Comparison of ENCODE assay signal across 23 cellular contexts in the genomic region with DNA sequence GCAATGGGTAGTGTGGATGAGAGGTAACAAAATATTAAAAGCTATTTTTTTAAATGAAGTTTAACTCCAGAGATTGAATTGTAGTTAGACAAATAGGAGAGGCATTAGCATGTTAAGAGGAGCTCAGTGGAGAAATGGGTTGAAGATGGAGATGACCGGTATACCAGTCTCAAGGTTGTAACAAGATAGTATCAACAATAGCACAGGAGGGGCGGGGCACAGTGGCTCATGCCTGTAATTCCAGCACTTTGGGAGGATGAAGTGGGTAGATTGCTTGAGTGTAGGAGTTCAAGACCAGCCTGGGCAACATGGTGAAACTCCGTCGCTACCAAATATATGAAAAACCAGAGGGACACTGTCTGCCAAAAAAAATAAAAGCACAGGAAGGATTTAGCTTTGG. TPM values are rescaled to one million over a fixed set of nuclear protein-coding genes. Genes with fewer than 3 reads are reported as not detected.
A peak's percentile ranks its signal among the peaks of the same experiment; 100 is the strongest.
DNase-seq lines count a peak whose midpoint lies in the region; ATAC-seq, FAIRE-seq and TF ChIP-seq lines count a peak whose summit lies in the region.
"Had no signal": no experiment of that assay in that cellular context is flagged by ENCODE, and none has a peak within 500 bp of the region (broad histone marks: within the 10 kb centered on the region; RNA-seq: fewer than 3 reads in every experiment).

No MANE protein-coding gene starts in this region.

- TF ChIP-seq POLR2A in HepG2 (IDR thresholded peaks at IDR 0.05; ENCODE audit: insufficient read depth in 1 of 2, low read depth in 2 of 2, low read length in 2 of 2) = no peak

- peaks cover 55% of the 10 kb centered on the region for H3K36me3 Mint-ChIP-seq in Calu3 (ENCODE audit: insufficient read depth, unreplicated experiment)
- peaks cover 16% of the 10 kb centered on the region for H3K36me3 Mint-ChIP-seq in activated naive CD8-positive, alpha-beta T cell

- BruUV-seq in Calu3 (replicated peaks; lab: Mats Ljungman, UMichigan) (no TSS peak), HepG2 (replicated peaks; lab: Mats Ljungman, UMichigan) (no TSS peak)

- H3K27ac Mint-ChIP-seq in Calu3 (ENCODE audit: unreplicated experiment) = peak overlapping the region; percentile 3
- peak overlapping the region; percentile 35 for H3K27ac Mint-ChIP-seq in activated naive CD8-positive, alpha-beta T cell
- H3K27ac Mint-ChIP-seq: activated T-helper 17 cell treated with anti-CD3 and anti-CD28 coated beads, Interleukin-2, amount 50 U/mL, for 72 hours had no signal

- no peak for FAIRE-seq in HepG2 (lab: Jason Lieb, UNC)

- H3K4me3 ChIP-seq in HepG2 (replicated peaks in 1 of 3; ENCODE audit: insufficient read depth in 1 of 3, low read depth in 2 of 3, low read length in 3 of 3) = no peak overlapping the region
- H3K4me3 ChIP-seq in ascending aorta = no peak overlapping the region
- H3K4me3 ChIP-seq: dorsolateral prefrontal cortex, esophagus muscularis mucosa, SJSA1, spleen, vagina had no signal

- TF ChIP-seq CTCF in 22Rv1 (IDR thresholded peaks at IDR 0.05) (no peak), Calu3 (IDR thresholded peaks at IDR 0.05; ENCODE audit: unreplicated experiment) (no peak), HepG2 (CRISPR knock-in tag; IDR thresholded peaks at IDR 0.05) (no peak), ascending aorta (IDR thresholded peaks at IDR 0.05) (no peak)

- H3K27ac ChIP-seq in 22Rv1 (peak overlapping the region; percentile 2; the same call in 1 of the 2 replicates), HepG2 (ENCODE audit: extremely low read length, insufficient read depth, low read length) (no peak overlapping the region), ascending aorta (no peak overlapping the region)
- H3K27ac ChIP-seq: dorsolateral prefrontal cortex, esophagus muscularis mucosa, KMS-11, SJSA1, vagina had no signal

- H3K9me3 ChIP-seq in HepG2 (ENCODE audit: low read length) (no peaks in the 10 kb centered on the region), ascending aorta (no peaks in the 10 kb centered on the region)
- H3K9me3 ChIP-seq: esophagus muscularis mucosa, SJSA1, spleen, vagina had no signal

- H3K4me1 Mint-ChIP-seq in Calu3 (ENCODE audit: low read depth, unreplicated experiment) = peaks cover 3% of the 10 kb centered on the region
- H3K4me1 Mint-ChIP-seq in activated naive CD8-positive, alpha-beta T cell (ENCODE audit: low read depth) = peaks cover 21% of the 10 kb centered on the region

- H3K4me1 ChIP-seq in HepG2 (ENCODE audit: insufficient read depth, low read length) (peaks cover 9% of the 10 kb centered on the region), ascending aorta (peaks cover 0 to 6% of the 10 kb centered on the region in 2 donors)
- H3K4me1 ChIP-seq: SJSA1 had no signal

- WGBS in HepG2 (ENCODE audit: low lambda C conversion rate) = 98% methylated on average over 4 of the region's 4 CpGs

- CTCF ChIA-PET in Calu3 (lab: Charles Lee) (no interaction called here), HepG2 (lab: Yijun Ruan, JAX; ENCODE audit: low intra/inter-chr PET ratio, low total read pairs) (no interaction called here)

- TF ChIP-seq RAD21 in HepG2 (CRISPR knock-in tag; IDR thresholded peaks at IDR 0.05) = no peak

- POLR2A ChIA-PET in HepG2 (lab: Yijun Ruan, JAX) = interaction anchor here (1.2 to 1.9 kb wide), 3 partner anchors 30 to 287 kb away, joined by 4 to 8 read pairs (median 5); a partner anchor contains a TSS

- H3K4me2 ChIP-seq in HepG2 (ENCODE audit: low read depth, low read length) = no peak overlapping the region
- H3K4me2 ChIP-seq: KMS-11 had no signal

- intact Hi-C loops in Calu3 (cut with micrococcal nuclease; ENCODE audit: unreplicated experiment) (no loop called here), HepG2 (cut with micrococcal nuclease; ENCODE audit: unreplicated experiment) (no loop called here), ascending aorta (cut with DNase I) (no loop called here)

- no peak overlapping the region for H2AFZ ChIP-seq in HepG2 (ENCODE audit: low read length)

- ATAC-seq in HepG2 (peak; percentile 35; the same call in 2 of the 3 replicates), GM21367 (IDR thresholded peaks at IDR 0.05; ENCODE audit: unreplicated experiment) (no peak), HG02840 (IDR thresholded peaks at IDR 0.05; ENCODE audit: low FRiP score, unreplicated experiment) (no peak)
- ATAC-seq: activated T-helper 17 cell treated with anti-CD3 and anti-CD28 coated beads, Interleukin-2, amount 50 U/mL, for 72 hours had no signal

- H3K9ac ChIP-seq in HepG2 (ENCODE audit: insufficient read depth, low read depth, low read length) = no peak overlapping the region
- H3K9ac ChIP-seq: KMS-11 had no signal

- H3K9me3 Mint-ChIP-seq in Calu3 (ENCODE audit: low read depth, unreplicated experiment) = no peaks in the 10 kb centered on the region
- H3K9me3 Mint-ChIP-seq in activated naive CD8-positive, alpha-beta T cell (ENCODE audit: low read depth) = no peaks in the 10 kb centered on the region
- H3K9me3 Mint-ChIP-seq: activated T-helper 17 cell treated with anti-CD3 and anti-CD28 coated beads, Interleukin-2, amount 50 U/mL, for 72 hours had no signal

- no peak overlapping the region for H3K4me3 Mint-ChIP-seq in Calu3 (ENCODE audit: low read depth, unreplicated experiment)
- H3K4me3 Mint-ChIP-seq in activated naive CD8-positive, alpha-beta T cell = no peak overlapping the region
- H3K4me3 Mint-ChIP-seq: activated T-helper 17 cell treated with anti-CD3 and anti-CD28 coated beads, Interleukin-2, amount 50 U/mL, for 72 hours had no signal

- H3K27me3 ChIP-seq in HepG2 (ENCODE audit: control insufficient read depth in 1 of 2, insufficient read depth in 2 of 2, low read length in 2 of 2) (no peaks in the 10 kb centered on the region), ascending aorta (no peaks in the 10 kb centered on the region)
- H3K27me3 ChIP-seq: dorsolateral prefrontal cortex, esophagus muscularis mucosa, SJSA1, spleen, vagina had no signal

- H4K20me1 ChIP-seq in HepG2 (ENCODE audit: insufficient read depth, low read length) = no peaks in the 10 kb centered on the region

- peaks cover 3 to 36% of the 10 kb centered on the region in 2 experiments; a peak in 4 of 5 replicates for H3K36me3 ChIP-seq in HepG2 (replicated peaks in 1 of 2; ENCODE audit: control insufficient read depth in 1 of 2, insufficient read depth in 2 of 2, low read length in 2 of 2)
- peaks cover 56 to 71% of the 10 kb centered on the region in 2 donors for H3K36me3 ChIP-seq in ascending aorta

- DNase-seq in Calu3 (no peak), HepG2 (ENCODE audit: low spot score) (no peak), SIG-M5 treated with dmso at 0.1 percent for 504 hours (lab: John Stamatoyannopoulos, UW; ENCODE audit: unreplicated experiment) (no peak), ascending aorta (ENCODE audit: low spot score in 2 of 2) (no peak)
- DNase-seq: activated CD4-positive, CD25-positive, alpha-beta regulatory T cell; amygdala; dorsolateral prefrontal cortex; midbrain; NCI-H2081; NCI-H510A; retina; spleen; stimulated activated CD4-positive, alpha-beta T cell treated with anti-CD3 and anti-CD28 coated beads, Interleukin-4, amount 100 ng/mL, for 4 hours; substantia nigra had no signal

- TF ChIP-seq EP300 in HepG2 (IDR thresholded peaks at IDR 0.05; ENCODE audit: low read depth in 2 of 2, low read length in 2 of 2) = no peak
- no peak for TF ChIP-seq EP300 in HepG2 (CRISPR knock-in tag; IDR thresholded peaks at IDR 0.05; ENCODE audit: borderline replicate concordance)

- in situ Hi-C loops in HepG2 (cut with HindIII; ENCODE audit: extremely low pct_ligation_motif_present, low pct_unique_long_range_greater_than_20kb) = loop anchor here (5.0 kb wide), 1 partner anchor 285 kb away; a partner anchor contains a TSS

- no peaks in the 10 kb centered on the region for H3K27me3 Mint-ChIP-seq in Calu3 (ENCODE audit: unreplicated experiment)
- no peaks in the 10 kb centered on the region for H3K27me3 Mint-ChIP-seq in activated naive CD8-positive, alpha-beta T cell
- H3K27me3 Mint-ChIP-seq: activated T-helper 17 cell treated with anti-CD3 and anti-CD28 coated beads, Interleukin-2, amount 50 U/mL, for 72 hours had no signal

- peaks cover 9% of the 10 kb centered on the region for H3K79me2 ChIP-seq in HepG2 (ENCODE audit: insufficient read depth, low read length)

RNA-seq across cellular contexts. Expression of a gene that starts 6.0 kb away (rescaled TPM):
- 5.2 and 5.6 TPM in 2 replicates for total RNA-seq in Calu3 (2022)
- total RNA-seq in HepG2 (2016; rRNA removed; fragmentation: Illumina TruSeq; extraction: Trizol) = 3.7 and 3.8 TPM in 2 replicates
- 1.2 and 2.2 TPM in 2 replicates for total RNA-seq in HepG2 (2016; cell fraction: cytosol; rRNA removed; fragmentation: Illumina TruSeq; extraction: Trizol; ENCODE audit: low read depth)
- 2.7 and 3.8 TPM in 2 replicates for total RNA-seq in HepG2 (2016; cell fraction: insoluble cytoplasmic fraction; rRNA removed; fragmentation: Illumina TruSeq; extraction: Trizol)
- 2.2 and 2.5 TPM in 2 replicates for total RNA-seq in HepG2 (2016; cell fraction: membrane; rRNA removed; fragmentation: Illumina TruSeq; extraction: Trizol)
- total RNA-seq in HepG2 (2016; cell fraction: nucleus; rRNA removed; fragmentation: Illumina TruSeq; extraction: Trizol) = 2.9 and 3.5 TPM in 2 replicates
- polyA plus RNA-seq in HepG2 (2011; rRNA removed) = 2.2 and 2.4 TPM in 2 replicates
- 1.1 and 1.6 TPM in 2 replicates for polyA plus RNA-seq in HepG2 (2011; cell fraction: cytosol; rRNA removed)
- 1.2 and 1.9 TPM in 2 replicates for polyA plus RNA-seq in HepG2 (2011; cell fraction: nucleus; rRNA removed)
- polyA plus RNA-seq in HepG2 (2012) = 1.7 and 1.8 TPM in 2 replicates
- polyA plus RNA-seq in HepG2 (2016; cell fraction: cytosol; fragmentation: Illumina TruSeq; extraction: Trizol; ENCODE audit: low read depth) = 0.21 and 0.26 TPM in 2 replicates
- polyA plus RNA-seq in HepG2 (2016; cell fraction: insoluble cytoplasmic fraction; fragmentation: Illumina TruSeq; extraction: Trizol; ENCODE audit: low read depth) = 3.8 and 4.2 TPM in 2 replicates
- polyA plus RNA-seq in HepG2 (2016; cell fraction: membrane; fragmentation: Illumina TruSeq; extraction: Trizol; ENCODE audit: low read depth) = 0.85 TPM in 2 replicates
- polyA plus RNA-seq in HepG2 (2016; cell fraction: nucleus; fragmentation: Illumina TruSeq; extraction: Trizol; ENCODE audit: insufficient read depth, low read depth) = 4.0 and 4.6 TPM in 2 replicates
- 1.6 and 7.6 TPM in 2 replicates for polyA minus RNA-seq in HepG2 (2011; rRNA and poly(A)+ RNA removed; ENCODE audit: low replicate concordance)
- polyA minus RNA-seq in HepG2 (2011; cell fraction: cytosol; rRNA and poly(A)+ RNA removed) = 1.8 and 3.0 TPM in 2 replicates
- polyA minus RNA-seq in HepG2 (2011; cell fraction: nucleus; rRNA and poly(A)+ RNA removed) = 1.5 TPM in 2 replicates
- total RNA-seq in ascending aorta = 25.1 TPM

RNA-seq across cellular contexts. Expression of a gene that starts 30.5 kb away (rescaled TPM):
- total RNA-seq in Calu3 (2022) = 45.0 and 48.8 TPM in 2 replicates
- total RNA-seq in HepG2 (2016; rRNA removed; fragmentation: Illumina TruSeq; extraction: Trizol) = 43.1 and 47.7 TPM in 2 replicates
- 3.9 and 5.6 TPM in 2 replicates for total RNA-seq in HepG2 (2016; cell fraction: cytosol; rRNA removed; fragmentation: Illumina TruSeq; extraction: Trizol; ENCODE audit: low read depth)
- 41.6 and 49.1 TPM in 2 replicates for total RNA-seq in HepG2 (2016; cell fraction: insoluble cytoplasmic fraction; rRNA removed; fragmentation: Illumina TruSeq; extraction: Trizol)
- total RNA-seq in HepG2 (2016; cell fraction: membrane; rRNA removed; fragmentation: Illumina TruSeq; extraction: Trizol) = 14.1 and 19.4 TPM in 2 replicates
- total RNA-seq in HepG2 (2016; cell fraction: nucleus; rRNA removed; fragmentation: Illumina TruSeq; extraction: Trizol) = 95.0 and 105 TPM in 2 replicates
- polyA plus RNA-seq in HepG2 (2011; rRNA removed) = 37.3 and 40.3 TPM in 2 replicates
- 18.8 and 21.4 TPM in 2 replicates for polyA plus RNA-seq in HepG2 (2011; cell fraction: cytosol; rRNA removed)
- polyA plus RNA-seq in HepG2 (2011; cell fraction: nucleus; rRNA removed) = 99.2 and 102 TPM in 2 replicates
- 29.5 and 35.9 TPM in 2 replicates for polyA plus RNA-seq in HepG2 (2012)
- 2.8 and 2.9 TPM in 2 replicates for polyA plus RNA-seq in HepG2 (2016; cell fraction: cytosol; fragmentation: Illumina TruSeq; extraction: Trizol; ENCODE audit: low read depth)
- polyA plus RNA-seq in HepG2 (2016; cell fraction: insoluble cytoplasmic fraction; fragmentation: Illumina TruSeq; extraction: Trizol; ENCODE audit: low read depth) = 27.5 and 31.2 TPM in 2 replicates
- 7.3 and 8.2 TPM in 2 replicates for polyA plus RNA-seq in HepG2 (2016; cell fraction: membrane; fragmentation: Illumina TruSeq; extraction: Trizol; ENCODE audit: low read depth)
- polyA plus RNA-seq in HepG2 (2016; cell fraction: nucleus; fragmentation: Illumina TruSeq; extraction: Trizol; ENCODE audit: insufficient read depth, low read depth) = 101 and 108 TPM in 2 replicates
- polyA minus RNA-seq in HepG2 (2011; rRNA and poly(A)+ RNA removed; ENCODE audit: low replicate concordance) = 31.9 and 52.6 TPM in 2 replicates
- polyA minus RNA-seq in HepG2 (2011; cell fraction: cytosol; rRNA and poly(A)+ RNA removed) = 16.3 and 17.7 TPM in 2 replicates
- polyA minus RNA-seq in HepG2 (2011; cell fraction: nucleus; rRNA and poly(A)+ RNA removed) = 150 and 158 TPM in 2 replicates
- total RNA-seq in ascending aorta = 19.2 TPM
